8 cellular contexts compared by ENCODE assay signal in the genomic region with DNA sequence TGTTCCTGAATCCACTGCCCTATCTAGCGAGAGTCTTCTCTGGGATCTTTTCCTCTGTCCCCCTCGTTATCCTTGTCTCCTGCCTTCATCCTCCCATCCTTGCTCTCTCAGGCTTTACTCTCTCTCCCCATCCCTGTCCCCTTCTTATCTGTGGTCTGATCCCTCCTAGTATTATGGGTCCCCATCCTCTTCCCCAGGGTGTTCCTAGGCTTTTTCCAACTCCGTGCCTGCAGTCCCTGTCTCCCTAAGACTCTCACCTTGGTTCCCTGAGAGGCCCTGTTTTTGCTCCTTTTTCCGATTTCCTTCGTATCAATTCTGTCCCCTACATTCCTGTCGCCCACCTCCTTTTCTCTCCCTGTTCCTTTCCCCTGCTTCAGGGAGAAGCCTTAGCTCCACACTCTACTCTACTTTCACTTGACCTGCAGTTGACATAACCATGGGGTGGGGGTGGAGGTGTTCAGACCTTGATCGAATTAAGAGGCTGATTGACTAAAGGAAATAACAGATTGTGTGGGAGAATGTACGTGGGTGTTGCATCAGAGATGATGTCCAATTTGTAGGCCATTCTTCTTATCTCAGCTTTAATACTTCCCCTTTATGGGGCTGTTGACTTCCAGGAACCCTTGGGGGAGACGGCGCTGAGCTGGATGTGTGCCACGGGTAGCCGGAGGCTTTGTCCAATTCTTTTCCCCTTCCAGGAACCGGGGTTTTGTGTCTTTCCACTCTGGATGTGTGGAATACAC.
DNase-seq lines count a peak whose midpoint lies in the region; ATAC-seq and TF ChIP-seq lines count a peak whose summit lies in the region.

No MANE protein-coding gene starts in this region.

- H3K27ac ChIP-seq in BLaER1 (peak overlapping the region; percentile 79), MM.1S (ENCODE audit: low read length) (no peak overlapping the region)

- H3F3A ChIP-seq in MM.1S (ENCODE audit: insufficient read depth, low read length) = no peaks in the 10 kb centered on the region

- H3K36me3 ChIP-seq in BLaER1 (peaks cover 26% of the 10 kb centered on the region), MM.1S (replicated peaks; ENCODE audit: insufficient read depth, low read length) (no peaks in the 10 kb centered on the region)

- H3K9me2 ChIP-seq in MM.1S (replicated peaks; ENCODE audit: insufficient read depth, low read length) = no peaks in the 10 kb centered on the region

- in situ Hi-C loops in astrocyte of the cerebellum (cut with HindIII; ENCODE audit: low sequenced_read_pairs) = loop anchor here (5.0 kb wide), 1 partner anchor 99 kb away; no protein-coding TSS in a partner anchor

- H3K79me2 ChIP-seq in MM.1S (ENCODE audit: low read length) = peaks cover 23% of the 10 kb centered on the region

- H3K36me3 Mint-ChIP-seq in stimulated activated effector memory CD8-positive, alpha-beta T cell treated with anti-CD3 and anti-CD28 coated beads, Interleukin-12 subunit alpha, Interleukin-12 subunit beta, amount 100 ng/mL, for 72 hours = peaks cover 22% of the 10 kb centered on the region

- H3K4me1 ChIP-seq in BLaER1 = peaks cover 59% of the 10 kb centered on the region
- peaks cover 6% of the 10 kb centered on the region; the same call in 1 of the 2 replicates for H3K4me1 ChIP-seq in MM.1S (ENCODE audit: low read length)

- peaks cover 56% of the 10 kb centered on the region for H4K20me1 ChIP-seq in BLaER1
- H4K20me1 ChIP-seq in MM.1S (ENCODE audit: insufficient read depth, low read length) = no peaks in the 10 kb centered on the region; the same call in 1 of the 2 replicates

- H3K9me3 Mint-ChIP-seq in stimulated activated effector memory CD8-positive, alpha-beta T cell treated with anti-CD3 and anti-CD28 coated beads, Interleukin-12 subunit alpha, Interleukin-12 subunit beta, amount 100 ng/mL, for 72 hours = no peaks in the 10 kb centered on the region

- H3K4me3 Mint-ChIP-seq in stimulated activated effector memory CD8-positive, alpha-beta T cell treated with anti-CD3 and anti-CD28 coated beads, Interleukin-12 subunit alpha, Interleukin-12 subunit beta, amount 100 ng/mL, for 72 hours = peak overlapping the region; percentile 89

- peaks cover 42% of the 10 kb centered on the region for H3K4me1 Mint-ChIP-seq in stimulated activated effector memory CD8-positive, alpha-beta T cell treated with anti-CD3 and anti-CD28 coated beads, Interleukin-12 subunit alpha, Interleukin-12 subunit beta, amount 100 ng/mL, for 72 hours

- peak overlapping the region; percentile 93 for H3K4me3 ChIP-seq in BLaER1
- peak overlapping the region; percentile 84 for H3K4me3 ChIP-seq in MM.1S (ENCODE audit: low read length)
- H3K4me3 ChIP-seq in astrocyte of the cerebellum (ENCODE audit: low read depth, low read length) = peak overlapping the region; percentile 52

- TF ChIP-seq CTCF in MM.1S (IDR thresholded peaks at IDR 0.05; ENCODE audit: low read length) = no peak
- TF ChIP-seq CTCF in astrocyte of the cerebellum (IDR thresholded peaks at IDR 0.05; ENCODE audit: low read depth, low read length, missing control alignments) = no peak

- no peak for ATAC-seq in stimulated activated effector memory CD8-positive, alpha-beta T cell treated with anti-CD3 and anti-CD28 coated beads, Interleukin-12 subunit alpha, Interleukin-12 subunit beta, amount 100 ng/mL, for 72 hours
- ATAC-seq in HG03342 (IDR thresholded peaks at IDR 0.05; ENCODE audit: unreplicated experiment) (no peak), GM19452 (IDR thresholded peaks at IDR 0.05; ENCODE audit: unreplicated experiment) (no peak)

- DNase-seq in MM.1S (no peak), astrocyte of the cerebellum (ENCODE audit: low read depth) (no peak), iris pigment epithelial cell (ENCODE audit: low read depth) (peak; percentile 60), cortex of kidney (lab: John Stamatoyannopoulos, UW) (no peak)
- DNase-seq in stimulated activated effector memory CD8-positive, alpha-beta T cell treated with anti-CD3 and anti-CD28 coated beads, Interleukin-12 subunit alpha, Interleukin-12 subunit beta, amount 100 ng/mL, for 72 hours (ENCODE audit: low spot score in 2 of 2) = no peak

- H3K4me2 ChIP-seq in BLaER1 (peak overlapping the region; percentile 97), MM.1S (ENCODE audit: low read depth, low read length) (peak overlapping the region; percentile 95)

- H2AFZ ChIP-seq in MM.1S (ENCODE audit: low read length) = peak overlapping the region; percentile 53; the same call in 1 of the 2 replicates

- peak overlapping the region; percentile 90 for H3K27ac Mint-ChIP-seq in stimulated activated effector memory CD8-positive, alpha-beta T cell treated with anti-CD3 and anti-CD28 coated beads, Interleukin-12 subunit alpha, Interleukin-12 subunit beta, amount 100 ng/mL, for 72 hours

- H3K27me3 ChIP-seq in BLaER1 (no peaks in the 10 kb centered on the region), MM.1S (replicated peaks; ENCODE audit: insufficient read depth, low read length) (no peaks in the 10 kb centered on the region)

- H3K9ac ChIP-seq in BLaER1 (peak overlapping the region; percentile 89), MM.1S (ENCODE audit: low read length) (peak overlapping the region; percentile 72)

- H3K9me3 ChIP-seq in BLaER1 (no peaks in the 10 kb centered on the region), MM.1S (replicated peaks; ENCODE audit: insufficient read depth, low read length) (no peaks in the 10 kb centered on the region)
